10 cellular contexts compared by ENCODE assay signal in the genomic region with DNA sequence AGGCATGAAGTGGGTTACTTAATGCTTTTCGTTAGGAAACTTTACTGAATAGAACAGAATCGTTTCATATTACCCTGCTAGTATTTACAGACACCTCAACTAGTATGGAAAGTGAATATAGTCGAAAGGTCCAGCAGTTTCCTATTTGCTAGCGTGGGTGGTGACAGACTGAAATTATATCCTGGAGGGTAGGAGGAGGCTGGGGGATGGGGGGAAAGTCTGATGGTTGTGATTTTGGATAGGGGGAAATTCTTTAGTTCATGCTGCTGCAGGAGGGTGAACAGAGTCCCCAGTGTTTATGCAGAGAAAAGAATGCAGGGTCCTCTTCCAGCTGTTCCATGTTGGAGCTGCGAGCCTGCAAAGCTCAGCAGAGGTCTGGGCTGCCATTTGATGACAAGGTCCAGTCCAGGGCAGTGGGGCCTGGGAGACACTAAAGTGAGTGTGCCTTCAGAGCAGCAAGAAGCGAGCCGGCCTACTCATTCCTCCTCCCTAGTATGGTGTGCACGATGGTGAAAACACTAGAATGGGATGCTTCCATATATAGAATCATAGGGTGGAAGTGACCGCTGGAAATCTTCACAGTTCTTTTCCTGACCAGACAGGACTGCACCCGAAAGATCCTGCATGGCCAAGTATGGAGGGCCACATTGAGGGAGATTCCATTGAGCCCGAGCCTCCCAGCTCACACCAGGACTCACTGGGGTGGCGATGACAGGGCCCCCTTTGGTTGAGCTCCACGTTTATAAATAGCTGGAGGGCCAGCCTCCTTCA.
DNase-seq lines count a peak whose midpoint lies in the region; ATAC-seq and TF ChIP-seq lines count a peak whose summit lies in the region.
"Had no signal": no experiment of that assay in that cellular context is flagged by ENCODE, and none has a peak within 500 bp of the region (broad histone marks: within the 10 kb centered on the region; RNA-seq: fewer than 3 reads in every experiment).

No MANE protein-coding gene starts in this region.

- H3K4me2 ChIP-seq in BLaER1 treated with 17β-estradiol and CSF1 and Interleukin-3, amounts not matched to agents 10 nM and 100 nM = peak overlapping the region; percentile 84 to 100 (median 97)

- H4K20me1 ChIP-seq in BLaER1 treated with 17β-estradiol and CSF1 and Interleukin-3, amounts not matched to agents 10 nM and 100 nM = peaks cover 0 to 26% (median 8%) of the 10 kb centered on the region in 11 experiments; a peak in 10 of 22 replicates

- H3K9me3 ChIP-seq in BLaER1 treated with 17β-estradiol and CSF1 and Interleukin-3, amounts not matched to agents 10 nM and 100 nM (replicated peaks in 1 of 11) = peaks cover 21 to 31% (median 28%) of the 10 kb centered on the region in 11 experiments

- TF ChIP-seq CTCF in RWPE1 (conservative IDR thresholded peaks at IDR 0.05; ENCODE audit: low read depth) = no peak
- no peak for TF ChIP-seq CTCF in nephron progenitor cell (IDR thresholded peaks at IDR 0.05)

- peaks cover 47% of the 10 kb centered on the region for H3K27me3 Mint-ChIP-seq in nephron progenitor cell (ENCODE audit: low read depth, poor library complexity)

- H3K27me3 ChIP-seq in BLaER1 treated with 17β-estradiol and CSF1 and Interleukin-3, amounts not matched to agents 10 nM and 100 nM = peaks cover 0 to 25% (median 20%) of the 10 kb centered on the region in 11 experiments; a peak in 12 of 22 replicates

- H3K4me1 ChIP-seq in BLaER1 treated with 17β-estradiol and CSF1 and Interleukin-3, amounts not matched to agents 10 nM and 100 nM = peaks cover 32 to 41% (median 35%) of the 10 kb centered on the region in 10 experiments

- peak overlapping the region in 3 of 11 experiments; percentile 9 to 39 (median 14); a peak in 1 of 22 replicates for H3K27ac ChIP-seq in BLaER1 treated with 17β-estradiol and CSF1 and Interleukin-3, amounts not matched to agents 10 nM and 100 nM
- H3K27ac ChIP-seq in RWPE1 = peak overlapping the region; percentile 69
- H3K27ac ChIP-seq: KMS-11 had no signal

- peaks cover 19 to 43% (median 31%) of the 10 kb centered on the region in 11 experiments; a peak in 21 of 22 replicates for H3K36me3 ChIP-seq in BLaER1 treated with 17β-estradiol and CSF1 and Interleukin-3, amounts not matched to agents 10 nM and 100 nM

- peaks cover 18% of the 10 kb centered on the region for H3K36me3 Mint-ChIP-seq in nephron progenitor cell (ENCODE audit: low read depth)

- no peak overlapping the region for H3K27ac Mint-ChIP-seq in nephron progenitor cell

- H3K9ac ChIP-seq in BLaER1 treated with 17β-estradiol and CSF1 and Interleukin-3, amounts not matched to agents 10 nM and 100 nM = peak overlapping the region in 9 of 11 experiments; percentile 5 to 60 (median 43); a peak in 12 of 22 replicates
- H3K9ac ChIP-seq: KMS-11 had no signal

- CTCF ChIA-PET in RWPE1 (lab: Yijun Ruan, JAX) = interaction anchor here (0.9 to 1.7 kb wide), 3 partner anchors 97 to 204 kb away, joined by 3 to 11 read pairs (median 3); no protein-coding TSS in a partner anchor

- no peak for ATAC-seq in HG02970 (IDR thresholded peaks at IDR 0.05; ENCODE audit: low FRiP score, unreplicated experiment)

- peak overlapping the region; percentile 11 to 92 (median 49); a peak in 19 of 20 replicates for H3K4me3 ChIP-seq in BLaER1 treated with 17β-estradiol and CSF1 and Interleukin-3, amounts not matched to agents 10 nM and 100 nM

- POLR2A ChIA-PET in RWPE1 (lab: Yijun Ruan, JAX; ENCODE audit: low non-redundant PET) = no interaction called here

- peaks cover 18% of the 10 kb centered on the region for H3K9me3 Mint-ChIP-seq in nephron progenitor cell

- DNase-seq in RWPE1 (ENCODE audit: low spot score) = peak; percentile 35
- peak; percentile 34 for DNase-seq in fibroblast of gingiva (ENCODE audit: low read depth)
- DNase-seq in nephron progenitor cell = peak; percentile 16
- DNase-seq in NCI-H345 treated with DMSO at 0.1 percent for 48 hours (lab: John Stamatoyannopoulos, UW; ENCODE audit: unreplicated experiment) = no peak
- DNase-seq in NCI-H345 (lab: John Stamatoyannopoulos, UW) = no peak
- no peak for DNase-seq in DMS114 treated with DMSO at 0.1 percent for 48 hours (lab: John Stamatoyannopoulos, UW; ENCODE audit: unreplicated experiment)
- DNase-seq: activated T-cell treated with anti-CD3 and anti-CD28 coated beads for 4 hours had no signal

- peak overlapping the region; percentile 93 for H3K4me3 Mint-ChIP-seq in nephron progenitor cell

- H3K4me1 Mint-ChIP-seq in nephron progenitor cell = peaks cover 24% of the 10 kb centered on the region

Comparison
In these comparisons a context has a peak if more than half of its experiments do, and no peak if none do; other contexts are left out.
1. DNase-seq: peak in RWPE1 (single experiment), fibroblast of gingiva (single experiment) and nephron progenitor cell (single experiment); none in NCI-H345 treated with DMSO at 0.1 percent for 48 hours (single experiment), NCI-H345 (single experiment) and DMS114 treated with DMSO at 0.1 percent for 48 hours (single experiment).